Comparison of ENCODE assay signal across 20 cellular contexts in genomic region chr17:7471729-7472128, GRCh38. TPM values are rescaled to one million over a fixed set of nuclear protein-coding genes. Genes with fewer than 3 reads are reported as not detected.
DNase-seq lines count a peak whose midpoint lies in the region; ATAC-seq, FAIRE-seq and TF ChIP-seq lines count a peak whose summit lies in the region.
"Had no signal": no experiment of that assay in that cellular context is flagged by ENCODE, and none has a peak within 500 bp of the region (broad histone marks: within the 10 kb centered on the region; RNA-seq: fewer than 3 reads in every experiment).

No MANE protein-coding gene starts in this region.

- H3K27ac ChIP-seq in breast epithelium: peak overlapping the region; percentile 1 to 45
- H3K27ac ChIP-seq in mammary epithelial cell (ENCODE audit: insufficient read depth, low read depth, low read length): no peak overlapping the region
- no peak overlapping the region for H3K27ac ChIP-seq in keratinocyte (ENCODE audit: control insufficient read depth, insufficient read depth, low read length)
- no peak overlapping the region for H3K27ac ChIP-seq in ovary

- FAIRE-seq in keratinocyte (lab: Jason Lieb, UNC): peak; percentile 23

- CTCF ChIA-PET in mammary epithelial cell (lab: Charles Lee; ENCODE audit: low non-redundant PET): no interaction called here
- CTCF ChIA-PET in activated B cell treated with CpG ODN at 0.5 μM for 24 hours (lab: Charles Lee): no interaction called here

- H3K27me3 ChIP-seq in breast epithelium: no peaks in the 10 kb centered on the region
- no peaks in the 10 kb centered on the region for H3K27me3 ChIP-seq in mammary epithelial cell (ENCODE audit: insufficient read depth, low read length)
- H3K27me3 ChIP-seq in keratinocyte (ENCODE audit: control insufficient read depth, extremely low read depth, insufficient read depth, low read length): no peaks in the 10 kb centered on the region
- H3K27me3 ChIP-seq in ovary: no peaks in the 10 kb centered on the region

- DNase-seq in breast epithelium (ENCODE audit: low spot score in 2 of 2) (no peak), mammary epithelial cell (no peak), activated B cell treated with CpG ODN at 0.5 μM for 24 hours (no peak), keratinocyte (ENCODE audit: low read depth, low spot score) (no peak), ovary (no peak)
- DNase-seq in stimulated activated CD4-positive, alpha-beta T cell treated with anti-CD3 and anti-CD28 coated beads, Interleukin-4, amount 100 ng/mL, for 24 hours: no peak
- DNase-seq: activated CD8-positive, alpha-beta memory T cell treated with anti-CD3 and anti-CD28 coated beads, Interleukin-2, amount 50 U/mL, for 48 hours; endodermal cell; Kasumi-1; substantia nigra had no signal

- H3K9me3 Mint-ChIP-seq in activated B cell treated with CpG ODN at 0.5 μM for 24 hours: no peaks in the 10 kb centered on the region
- H3K9me3 Mint-ChIP-seq in stimulated activated memory B cell treated with anti-CD40 and anti-IgM and Interleukin-4, amounts not matched to agents 10 μg/mL and 1 μg/mL and 100 μg/mL, for 72 hours: no peaks in the 10 kb centered on the region
- H3K9me3 Mint-ChIP-seq: central memory CD8-positive, alpha-beta T cell; endodermal cell had no signal

- H3K27me3 Mint-ChIP-seq in activated B cell treated with CpG ODN at 0.5 μM for 24 hours: no peaks in the 10 kb centered on the region
- no peaks in the 10 kb centered on the region for H3K27me3 Mint-ChIP-seq in stimulated activated memory B cell treated with anti-CD40 and anti-IgM and Interleukin-4, amounts not matched to agents 10 μg/mL and 1 μg/mL and 100 μg/mL, for 72 hours
- H3K27me3 Mint-ChIP-seq: central memory CD8-positive, alpha-beta T cell had no signal

- ATAC-seq in activated B cell treated with CpG ODN at 0.5 μM for 24 hours (ENCODE audit: low read depth) (no peak), HG02642 (IDR thresholded peaks at IDR 0.05; ENCODE audit: poor library complexity, unreplicated experiment) (no peak)
- ATAC-seq in stimulated activated memory B cell treated with anti-CD40 and anti-IgM and Interleukin-4, amounts not matched to agents 10 μg/mL and 1 μg/mL and 100 μg/mL, for 72 hours: no peak

- H3K27ac Mint-ChIP-seq in activated B cell treated with CpG ODN at 0.5 μM for 24 hours: peak overlapping the region; percentile 61
- H3K27ac Mint-ChIP-seq in stimulated activated memory B cell treated with anti-CD40 and anti-IgM and Interleukin-4, amounts not matched to agents 10 μg/mL and 1 μg/mL and 100 μg/mL, for 72 hours: peak overlapping the region; percentile 57
- H3K27ac Mint-ChIP-seq: endodermal cell had no signal

- POLR2A ChIA-PET in activated B cell treated with CpG ODN at 0.5 μM for 24 hours (lab: Charles Lee): no interaction called here

- WGBS in mammary epithelial cell (ENCODE audit: low coverage, missing lambda C conversion rate): 94% methylated on average over 2 of the region's 2 CpGs
- 91 to 92% (median 92%) methylated on average over 2 of the region's 2 CpGs for WGBS in ovary, 3 donors

- BruUV-seq in mammary epithelial cell (replicated peaks; lab: Mats Ljungman, UMichigan): no TSS peak

- dilution Hi-C loops in mammary epithelial cell (cut with HindIII; ENCODE audit: low sequenced_read_pairs) (no loop called here), keratinocyte (cut with MboI; ENCODE audit: extremely low pct_ligation_motif_present, low sequenced_read_pairs) (no loop called here)

- H3K36me3 Mint-ChIP-seq in activated B cell treated with CpG ODN at 0.5 μM for 24 hours (ENCODE audit: low read depth): peaks cover 10% of the 10 kb centered on the region
- peaks cover 14% of the 10 kb centered on the region for H3K36me3 Mint-ChIP-seq in stimulated activated memory B cell treated with anti-CD40 and anti-IgM and Interleukin-4, amounts not matched to agents 10 μg/mL and 1 μg/mL and 100 μg/mL, for 72 hours

- in situ Hi-C loops in mammary epithelial cell (cut with MboI; ENCODE audit: low sequenced_read_pairs in 2 of 2): no loop called here

- H3K9me3 ChIP-seq in breast epithelium (no peaks in the 10 kb centered on the region), mammary epithelial cell (replicated peaks; ENCODE audit: insufficient read depth, low read length) (no peaks in the 10 kb centered on the region), keratinocyte (ENCODE audit: control insufficient read depth, low read depth, low read length) (no peaks in the 10 kb centered on the region), ovary (no peaks in the 10 kb centered on the region)

- no peak overlapping the region for H3K9ac ChIP-seq in mammary epithelial cell (ENCODE audit: insufficient read depth, low read length)
- H3K9ac ChIP-seq in keratinocyte (ENCODE audit: control insufficient read depth, extremely low read depth, insufficient read depth, low read length): no peak overlapping the region

- H3K79me2 ChIP-seq in mammary epithelial cell (ENCODE audit: insufficient read depth, low read length): peaks cover 91% of the 10 kb centered on the region
- peaks cover 84% of the 10 kb centered on the region for H3K79me2 ChIP-seq in keratinocyte (ENCODE audit: control insufficient read depth, insufficient read depth, low read length)

- H3K4me1 Mint-ChIP-seq in activated B cell treated with CpG ODN at 0.5 μM for 24 hours: peaks cover 47% of the 10 kb centered on the region
- H3K4me1 Mint-ChIP-seq in stimulated activated memory B cell treated with anti-CD40 and anti-IgM and Interleukin-4, amounts not matched to agents 10 μg/mL and 1 μg/mL and 100 μg/mL, for 72 hours: peaks cover 43% of the 10 kb centered on the region

- no peak overlapping the region for H3K4me3 ChIP-seq in breast epithelium
- no peak overlapping the region for H3K4me3 ChIP-seq in mammary epithelial cell (replicated peaks in 1 of 3; ENCODE audit: insufficient read depth in 1 of 3, low read depth in 2 of 3, low read length in 3 of 3)
- H3K4me3 ChIP-seq in keratinocyte (ENCODE audit: control insufficient read depth in 2 of 3, extremely low read depth in 1 of 3, insufficient read depth in 2 of 3, low read depth in 1 of 3, low read length in 3 of 3): no peak overlapping the region
- H3K4me3 ChIP-seq in ovary: no peak overlapping the region

- peaks cover 3% of the 10 kb centered on the region for H3K9me1 ChIP-seq in keratinocyte (ENCODE audit: control insufficient read depth, extremely low read depth, insufficient read depth, low read length)

- no peak for TF ChIP-seq CTCF in breast epithelium (IDR thresholded peaks at IDR 0.05)
- no peak for TF ChIP-seq CTCF in mammary epithelial cell (conservative IDR thresholded peaks at IDR 0.05 in 1 of 2, IDR thresholded peaks at IDR 0.05 in 1 of 2; ENCODE audit: extremely low read depth in 1 of 2, insufficient read depth in 1 of 2, low read depth in 1 of 2, low read length in 2 of 2)
- TF ChIP-seq CTCF in activated B cell treated with CpG ODN at 0.5 μM for 24 hours (IDR thresholded peaks at IDR 0.05): no peak
- TF ChIP-seq CTCF in keratinocyte (optimal IDR thresholded peaks at IDR 0.05 in 1 of 3, IDR thresholded peaks at IDR 0.05 in 1 of 3, conservative IDR thresholded peaks at IDR 0.05 in 1 of 3; ENCODE audit: extremely low read depth in 1 of 3, insufficient read depth in 2 of 3, low read length in 3 of 3): no peak
- TF ChIP-seq CTCF in ovary (IDR thresholded peaks at IDR 0.05): no peak

- H3K36me3 ChIP-seq in breast epithelium (no peaks in the 10 kb centered on the region), mammary epithelial cell (ENCODE audit: insufficient read depth, low read length) (peaks cover 7% of the 10 kb centered on the region), keratinocyte (ENCODE audit: control insufficient read depth in 2 of 2, extremely low read depth in 1 of 2, insufficient read depth in 2 of 2, low read length in 2 of 2) (peaks cover 9 to 14% of the 10 kb centered on the region in 2 experiments), ovary (no peaks in the 10 kb centered on the region)

- intact Hi-C loops in breast epithelium (cut with DNase I; ENCODE audit: low total_unique reads) (no loop called here), mammary epithelial cell (cut with micrococcal nuclease) (no loop called here), activated B cell treated with CpG ODN at 0.5 μM for 24 hours (cut with micrococcal nuclease) (no loop called here), ovary (cut with DNase I) (no loop called here)

- no peak overlapping the region for H3K4me3 Mint-ChIP-seq in activated B cell treated with CpG ODN at 0.5 μM for 24 hours
- H3K4me3 Mint-ChIP-seq in stimulated activated memory B cell treated with anti-CD40 and anti-IgM and Interleukin-4, amounts not matched to agents 10 μg/mL and 1 μg/mL and 100 μg/mL, for 72 hours: no peak overlapping the region
- H3K4me3 Mint-ChIP-seq: central memory CD8-positive, alpha-beta T cell; endodermal cell had no signal

- peaks cover 3 to 12% of the 10 kb centered on the region in 2 donors for H3K4me1 ChIP-seq in breast epithelium
- peaks cover 23% of the 10 kb centered on the region for H3K4me1 ChIP-seq in mammary epithelial cell (ENCODE audit: insufficient read depth, low read length)
- H3K4me1 ChIP-seq in keratinocyte (ENCODE audit: control insufficient read depth, extremely low read depth, insufficient read depth, low read length): peaks cover 19% of the 10 kb centered on the region
- H3K4me1 ChIP-seq in ovary (ENCODE audit: insufficient read depth): peaks cover 11% of the 10 kb centered on the region

- TF ChIP-seq POLR2A in breast epithelium (IDR thresholded peaks at IDR 0.05) (no peak), ovary (IDR thresholded peaks at IDR 0.05) (no peak)

- H4K20me1 ChIP-seq in mammary epithelial cell (ENCODE audit: insufficient read depth, low read length): no peaks in the 10 kb centered on the region
- H4K20me1 ChIP-seq in keratinocyte (ENCODE audit: control insufficient read depth, extremely low read depth, insufficient read depth, low read length): peaks cover 2% of the 10 kb centered on the region

- TF ChIP-seq EP300 in ovary (IDR thresholded peaks at IDR 0.05): no peak

- H2AFZ ChIP-seq in mammary epithelial cell (ENCODE audit: low read depth, low read length) (no peak overlapping the region), keratinocyte (ENCODE audit: control insufficient read depth, low read length) (no peak overlapping the region)

- H3K4me2 ChIP-seq in mammary epithelial cell (ENCODE audit: insufficient read depth, low read depth, low read length) (no peak overlapping the region), keratinocyte (ENCODE audit: control insufficient read depth, extremely low read depth, insufficient read depth, low read depth, low read length) (no peak overlapping the region)

RNA-seq across cellular contexts. Expression of gene ZBTB4, which starts 7.7 kb away (rescaled TPM):
- total RNA-seq in breast epithelium: 10 to 100 TPM; 34.4 to 46.9 (median 45.7) TPM
- total RNA-seq in mammary epithelial cell: 10 to 100 TPM; 32.5 to 56.3 TPM
- polyA plus RNA-seq in mammary epithelial cell: 20.9 TPM
- 66.9 TPM for polyA minus RNA-seq in mammary epithelial cell
- 28.8 and 30.5 TPM in 2 replicates for total RNA-seq in activated B cell treated with CpG ODN at 0.5 μM for 24 hours
- polyA plus RNA-seq in keratinocyte: 20.9 to 23.9 TPM (median 21.8 TPM) in 3 replicates
- polyA plus RNA-seq in keratinocyte (2011; ENCODE audit: low read depth): 6.2 TPM
- polyA plus RNA-seq in keratinocyte (2011; cell fraction: cytosol; rRNA removed): 21.4 and 23.4 TPM in 2 replicates
- polyA plus RNA-seq in keratinocyte (2011; cell fraction: nucleus; rRNA removed): 40.6 and 47.4 TPM in 2 replicates
- 16.9 and 33.9 TPM in 2 replicates for polyA plus RNA-seq in keratinocyte (2012; ENCODE audit: low replicate concordance)
- 29.2 to 72.7 TPM (median 34.7 TPM) in 3 replicates for polyA minus RNA-seq in keratinocyte
- 36.3 TPM for polyA minus RNA-seq in keratinocyte (2011; cell fraction: cytosol; rRNA and poly(A)+ RNA removed)
- 29.5 and 37.9 TPM in 2 replicates for polyA minus RNA-seq in keratinocyte (2011; cell fraction: nucleus; rRNA and poly(A)+ RNA removed)
- total RNA-seq in ovary: 100 to 1,000 TPM in 3 of 7 donors, 10 to 100 TPM in 4; 39.3 to 123 (median 85.5) TPM
- 10 to 100 TPM; 53.8 to 84.5 TPM for polyA plus RNA-seq in ovary

RNA-seq across cellular contexts. Expression of gene SLC35G6, which starts 9.5 kb away (rescaled TPM):
- total RNA-seq in breast epithelium (not detected), mammary epithelial cell (not detected), activated B cell treated with CpG ODN at 0.5 μM for 24 hours (not detected in 2 replicates), ovary (not detected)
- polyA plus RNA-seq in mammary epithelial cell (not detected), keratinocyte (not detected in 3 replicates), ovary (not detected)
- polyA minus RNA-seq in mammary epithelial cell (not detected), keratinocyte (not detected in 3 replicates)
- not detected for polyA plus RNA-seq in keratinocyte (2011; ENCODE audit: low read depth)
- not detected in 2 replicates for polyA plus RNA-seq in keratinocyte (2011; cell fraction: cytosol; rRNA removed)
- not detected in 2 replicates for polyA plus RNA-seq in keratinocyte (2011; cell fraction: nucleus; rRNA removed)
- 0.06 TPM in 1 of 2 replicates, not detected in the other for polyA plus RNA-seq in keratinocyte (2012; ENCODE audit: low replicate concordance)
- polyA minus RNA-seq in keratinocyte (2011; cell fraction: cytosol; rRNA and poly(A)+ RNA removed): not detected
- polyA minus RNA-seq in keratinocyte (2011; cell fraction: nucleus; rRNA and poly(A)+ RNA removed): not detected in 2 replicates
- total RNA-seq: G401; lower leg skin; renal cortical epithelial cell; Right ventricle myocardium superior; T-helper 1 cell treated with Interleukin-12 subunit alpha and Interleukin-12 subunit beta and Interleukin-4 antibody, amounts not matched to agents 30 ng/mL and 1 ng/mL, for 36 hours had no signal
- polyA plus RNA-seq: adipose tissue, AG04450 had no signal

RNA-seq across cellular contexts. Expression of gene POLR2A, which starts 12.4 kb away (rescaled TPM):
- total RNA-seq in breast epithelium (100 to 1,000 TPM in 1 of 3 donors, 10 to 100 TPM in 2; 64.2 to 174 (median 88.7) TPM), mammary epithelial cell (100 to 1,000 TPM; 168 to 184 TPM), activated B cell treated with CpG ODN at 0.5 μM for 24 hours (148 and 162 TPM in 2 replicates), ovary (100 to 1,000 TPM in 2 of 7 donors, 10 to 100 TPM in 5; 39.5 to 110 (median 88.2) TPM)
- polyA plus RNA-seq in mammary epithelial cell (8.6 TPM), keratinocyte (8.3 to 24.3 TPM (median 17.5 TPM) in 3 replicates), ovary (10 to 100 TPM; 26.7 to 74.5 TPM)
- polyA minus RNA-seq in mammary epithelial cell (461 TPM), keratinocyte (198 to 366 TPM (median 250 TPM) in 3 replicates)
- 139 TPM for polyA plus RNA-seq in keratinocyte (2011; ENCODE audit: low read depth)
- polyA plus RNA-seq in keratinocyte (2011; cell fraction: cytosol; rRNA removed): 16.2 and 20.7 TPM in 2 replicates
- polyA plus RNA-seq in keratinocyte (2011; cell fraction: nucleus; rRNA removed): 171 and 196 TPM in 2 replicates
- 82.7 and 87.2 TPM in 2 replicates for polyA plus RNA-seq in keratinocyte (2012; ENCODE audit: low replicate concordance)
- 118 TPM for polyA minus RNA-seq in keratinocyte (2011; cell fraction: cytosol; rRNA and poly(A)+ RNA removed)
- 310 and 430 TPM in 2 replicates for polyA minus RNA-seq in keratinocyte (2011; cell fraction: nucleus; rRNA and poly(A)+ RNA removed)

RNA-seq across cellular contexts. Expression of gene CHRNB1, which starts 26.9 kb away (rescaled TPM):
- total RNA-seq in breast epithelium: 10 to 100 TPM in 2 of 3 donors, 1 to 10 TPM in 1; 8.5 to 11.8 (median 11.7) TPM
- total RNA-seq in mammary epithelial cell: 10 to 100 TPM; 30.2 to 35.4 TPM
- 33.8 TPM for polyA plus RNA-seq in mammary epithelial cell
- polyA minus RNA-seq in mammary epithelial cell: 10.9 TPM
- 5.9 and 6.0 TPM in 2 replicates for total RNA-seq in activated B cell treated with CpG ODN at 0.5 μM for 24 hours
- polyA plus RNA-seq in keratinocyte: 13.1 to 51.3 TPM (median 22.0 TPM) in 3 replicates
- polyA plus RNA-seq in keratinocyte (2011; ENCODE audit: low read depth): 14.3 TPM
- polyA plus RNA-seq in keratinocyte (2011; cell fraction: cytosol; rRNA removed): 15.8 and 16.7 TPM in 2 replicates
- 47.0 and 51.6 TPM in 2 replicates for polyA plus RNA-seq in keratinocyte (2011; cell fraction: nucleus; rRNA removed)
- 19.7 and 32.4 TPM in 2 replicates for polyA plus RNA-seq in keratinocyte (2012; ENCODE audit: low replicate concordance)
- polyA minus RNA-seq in keratinocyte: 11.3 to 63.6 TPM (median 19.1 TPM) in 3 replicates
- polyA minus RNA-seq in keratinocyte (2011; cell fraction: cytosol; rRNA and poly(A)+ RNA removed): 5.2 TPM
- 9.8 and 14.5 TPM in 2 replicates for polyA minus RNA-seq in keratinocyte (2011; cell fraction: nucleus; rRNA and poly(A)+ RNA removed)
- 10 to 100 TPM in 2 of 7 donors, 1 to 10 TPM in 5; 3.2 to 13.5 (median 7.6) TPM for total RNA-seq in ovary
- polyA plus RNA-seq in ovary: 1 to 10 TPM; 5.9 to 7.8 TPM

RNA-seq across cellular contexts. Expression of gene FGF11, which starts 32.4 kb away (rescaled TPM):
- total RNA-seq in breast epithelium (1 to 10 TPM; 2.1 to 2.9 (median 2.9) TPM), mammary epithelial cell (10 to 100 TPM; 11.2 to 20.2 TPM), activated B cell treated with CpG ODN at 0.5 μM for 24 hours (1.3 and 2.8 TPM in 2 replicates), ovary (1 to 10 TPM in 2 of 7 donors, under 1 TPM in 5; 0.10 to 4.2 (median 0.61) TPM)
- polyA plus RNA-seq in mammary epithelial cell (16.8 TPM), keratinocyte (27.4 to 46.9 TPM (median 30.4 TPM) in 3 replicates), ovary (1 to 10 TPM in 1 of 2 donors, under 1 TPM in 1; 0.25 to 5.1 TPM)
- polyA minus RNA-seq in mammary epithelial cell (13.5 TPM), keratinocyte (24.2 to 86.0 TPM (median 49.7 TPM) in 3 replicates)
- polyA plus RNA-seq in keratinocyte (2011; ENCODE audit: low read depth): 14.9 TPM
- polyA plus RNA-seq in keratinocyte (2011; cell fraction: cytosol; rRNA removed): 45.9 and 47.6 TPM in 2 replicates
- polyA plus RNA-seq in keratinocyte (2011; cell fraction: nucleus; rRNA removed): 165 and 202 TPM in 2 replicates
- polyA plus RNA-seq in keratinocyte (2012; ENCODE audit: low replicate concordance): 29.9 and 49.7 TPM in 2 replicates
- polyA minus RNA-seq in keratinocyte (2011; cell fraction: cytosol; rRNA and poly(A)+ RNA removed): 28.6 TPM
- polyA minus RNA-seq in keratinocyte (2011; cell fraction: nucleus; rRNA and poly(A)+ RNA removed): 29.1 and 38.2 TPM in 2 replicates

Comparison
In these comparisons a context has a peak if more than half of its experiments do, and no peak if none do; other contexts are left out.
1. H3K27ac ChIP-seq: peak in breast epithelium (2 of 2); none in mammary epithelial cell (single experiment), keratinocyte (single experiment) and ovary (0 of 2).